ENCODE assay signal across 21 cellular contexts in the genomic region with DNA sequence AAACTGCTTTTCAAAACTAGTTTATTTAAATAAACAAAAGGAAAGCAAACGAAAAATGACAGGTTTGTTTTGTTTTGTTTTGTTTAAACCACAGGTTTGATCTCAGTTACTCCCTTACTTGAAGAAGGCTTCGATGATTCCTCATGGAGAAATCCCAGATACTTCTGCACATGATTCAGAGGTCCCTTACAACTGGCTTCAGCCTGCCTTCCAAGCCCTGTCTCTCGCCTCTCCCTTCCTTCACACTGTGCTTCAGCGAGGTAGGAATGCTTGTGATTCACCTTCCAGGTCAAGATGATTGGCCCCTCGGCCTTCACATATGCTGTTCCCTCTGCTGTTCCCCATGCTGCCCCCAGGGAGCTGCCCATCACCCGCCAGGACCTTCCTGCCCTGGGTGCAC.
"Had no signal": no experiment of that assay in that cellular context is flagged by ENCODE, and none has a peak within 500 bp of the region (broad histone marks: within the 10 kb centered on the region; RNA-seq: fewer than 3 reads in every experiment).

No MANE protein-coding gene starts in this region.

- H3K9me3 ChIP-seq: body of pancreas, heart left ventricle, lower lobe of right lung, neutrophil, transverse colon had no signal

- H3K27me3 ChIP-seq: body of pancreas, heart left ventricle, neutrophil, transverse colon had no signal

- H3K27ac Mint-ChIP-seq: activated CD4-positive, alpha-beta memory T cell treated with anti-CD3 and anti-CD28 coated beads for 36 hours; activated CD4-positive, alpha-beta T cell treated with anti-CD3 and anti-CD28 coated beads for 36 hours; activated naive CD8-positive, alpha-beta T cell; naive B cell had no signal

- H3K4me3 ChIP-seq: body of pancreas, coronary artery, heart left ventricle, lower lobe of right lung, transverse colon had no signal

- DNase-seq: activated CD4-positive, alpha-beta memory T cell treated with anti-CD3 and anti-CD28 coated beads for 36 hours; activated CD4-positive, alpha-beta T cell treated with anti-CD3 and anti-CD28 coated beads for 36 hours; activated effector memory CD4-positive, alpha-beta T cell treated with anti-CD3 and anti-CD28 coated beads, Interleukin-2, amount 50 U/mL, for 16 hours; activated T-cell treated with anti-CD3 and anti-CD28 coated beads, Interleukin-2, amount 50 U/mL, for 4 hours; amniotic stem cell; body of pancreas; heart left ventricle; left colon; lower lobe of right lung; naive B cell; stimulated activated CD4-positive, alpha-beta T cell treated with anti-CD3 and anti-CD28 coated beads, Interleukin-15, amount 100 ng/mL, for 24 hours; stimulated activated CD4-positive, alpha-beta T cell treated with anti-CD3 and anti-CD28 coated beads, Interleukin-4, amount 100 ng/mL, for 24 hours; stimulated activated CD8-positive, alpha-beta memory T cell treated with anti-CD3 and anti-CD28 coated beads, Interleukin-4, amount 100 ng/mL, for 48 hours; stimulated activated naive CD4-positive, alpha-beta T cell treated with Interleukin-2 at 50 U/mL for 16 hours; T-helper 2 cell; transverse colon had no signal

- H3K36me3 ChIP-seq: heart left ventricle, lower lobe of right lung, neutrophil, transverse colon had no signal

- H3K9ac ChIP-seq: parathyroid adenoma had no signal

- H3K9me3 Mint-ChIP-seq: activated T-cell treated with anti-CD3 and anti-CD28 coated beads, Interleukin-2, amount 50 U/mL, for 4 hours; central memory CD8-positive, alpha-beta T cell had no signal

- H3K27me3 Mint-ChIP-seq: activated CD4-positive, alpha-beta memory T cell treated with anti-CD3 and anti-CD28 coated beads for 36 hours; activated naive CD8-positive, alpha-beta T cell had no signal

- H3K4me1 Mint-ChIP-seq: activated CD4-positive, alpha-beta T cell treated with anti-CD3 and anti-CD28 coated beads for 36 hours; central memory CD8-positive, alpha-beta T cell; naive B cell had no signal

- H3K4me1 ChIP-seq: lower lobe of right lung, parathyroid adenoma, transverse colon had no signal

- H3K27ac ChIP-seq: body of pancreas, coronary artery, heart left ventricle, lower lobe of right lung, neutrophil, parathyroid adenoma, transverse colon had no signal

- H3K79me2 ChIP-seq: parathyroid adenoma had no signal

- H3K4me3 Mint-ChIP-seq: activated CD4-positive, alpha-beta memory T cell treated with anti-CD3 and anti-CD28 coated beads for 36 hours; activated CD4-positive, alpha-beta T cell treated with anti-CD3 and anti-CD28 coated beads for 36 hours; activated naive CD8-positive, alpha-beta T cell; activated T-cell treated with anti-CD3 and anti-CD28 coated beads, Interleukin-2, amount 50 U/mL, for 4 hours; central memory CD8-positive, alpha-beta T cell; naive B cell had no signal

- H3K36me3 Mint-ChIP-seq: activated CD4-positive, alpha-beta memory T cell treated with anti-CD3 and anti-CD28 coated beads for 36 hours; activated naive CD8-positive, alpha-beta T cell; naive B cell had no signal
